Comparison of ENCODE assay signal across 8 cellular contexts in genomic region chr19:28633223-28634030, GRCh38.
DNase-seq lines count a peak whose midpoint lies in the region; ATAC-seq and TF ChIP-seq lines count a peak whose summit lies in the region.

No MANE protein-coding gene starts in this region.

- no peak overlapping the region for H3K27ac Mint-ChIP-seq in MCF 10A (ENCODE audit: low read depth, unreplicated experiment)

- TF ChIP-seq CTCF in MCF 10A (IDR thresholded peaks at IDR 0.05; ENCODE audit: unreplicated experiment), result peak; percentile 36
- peak in 1 of 3 donors; percentile 38 for TF ChIP-seq CTCF in breast epithelium (IDR thresholded peaks at IDR 0.05)
- peak; percentile 63 to 80 for TF ChIP-seq CTCF in fibroblast of lung (conservative IDR thresholded peaks at IDR 0.05 in 1 of 2, IDR thresholded peaks at IDR 0.05 in 1 of 2; ENCODE audit: low read depth in 1 of 2, low read length in 2 of 2)
- peak; percentile 53 for TF ChIP-seq CTCF in osteoblast (IDR thresholded peaks at IDR 0.05; ENCODE audit: extremely low read depth, low read depth, low read length)

- no peaks in the 10 kb centered on the region for H3K4me1 Mint-ChIP-seq in MCF 10A (ENCODE audit: insufficient read depth, unreplicated experiment)

- no peaks in the 10 kb centered on the region for H3K27me3 Mint-ChIP-seq in MCF 10A (ENCODE audit: insufficient read depth, unreplicated experiment)

- H3K4me2 ChIP-seq in fibroblast of lung (ENCODE audit: extremely low read depth, insufficient read depth, low read length) (no peak overlapping the region), osteoblast (ENCODE audit: insufficient read depth, low read length) (no peak overlapping the region)

- H2AFZ ChIP-seq in fibroblast of lung (ENCODE audit: low read length) (no peak overlapping the region), osteoblast (ENCODE audit: low read length) (no peak overlapping the region)

- H4K20me1 ChIP-seq in fibroblast of lung (ENCODE audit: control insufficient read depth, extremely low read depth, insufficient read depth, low read length) (no peaks in the 10 kb centered on the region), osteoblast (ENCODE audit: insufficient read depth, low read length) (no peaks in the 10 kb centered on the region)

- H3K4me3 ChIP-seq in breast epithelium (no peak overlapping the region), fibroblast of lung (replicated peaks in 1 of 4; ENCODE audit: control extremely low read depth in 1 of 4, insufficient read depth in 1 of 4, low read depth in 3 of 4, low read length in 4 of 4) (no peak overlapping the region), osteoblast (ENCODE audit: insufficient read depth, low read length) (no peak overlapping the region)

- no peak for TF ChIP-seq POLR2A in breast epithelium (IDR thresholded peaks at IDR 0.05)

- H3K79me2 ChIP-seq in fibroblast of lung (ENCODE audit: control insufficient read depth, insufficient read depth, low read length) (no peaks in the 10 kb centered on the region), osteoblast (ENCODE audit: insufficient read depth, low read length) (no peaks in the 10 kb centered on the region)

- H3K9ac ChIP-seq in fibroblast of lung (ENCODE audit: insufficient read depth, low read length), result no peak overlapping the region

- H3K9me3 ChIP-seq in breast epithelium (peaks cover 11 to 34% of the 10 kb centered on the region in 2 donors), fibroblast of lung (ENCODE audit: control insufficient read depth, insufficient read depth, low read depth, low read length) (no peaks in the 10 kb centered on the region), osteoblast (ENCODE audit: low read depth, low read length) (peaks cover 3% of the 10 kb centered on the region)

- BruUV-seq in MCF 10A (replicated peaks; lab: Mats Ljungman, UMichigan), result no TSS peak

- intact Hi-C loops in MCF 10A (cut with micrococcal nuclease) (loop anchor here (5.0 kb wide), 1 partner anchor 166 kb away; no protein-coding TSS in a partner anchor), breast epithelium (cut with DNase I; ENCODE audit: low total_unique reads) (no loop called here)

- no peaks in the 10 kb centered on the region for H3K4me1 ChIP-seq in breast epithelium
- H3K4me1 ChIP-seq in fibroblast of lung (ENCODE audit: control insufficient read depth, extremely low read depth, insufficient read depth, low read length), result no peaks in the 10 kb centered on the region
- H3K4me1 ChIP-seq in osteoblast (ENCODE audit: insufficient read depth, low read length), result no peaks in the 10 kb centered on the region

- H3K9me3 Mint-ChIP-seq in MCF 10A (ENCODE audit: unreplicated experiment), result peaks cover 49% of the 10 kb centered on the region

- CTCF ChIA-PET in MCF 10A (lab: Yijun Ruan, JAX), result interaction anchor here (0.6 to 1.2 kb wide), 4 partner anchors 8 to 32 kb away, joined by 3 to 9 read pairs (median 4); no protein-coding TSS in a partner anchor

- no peaks in the 10 kb centered on the region for H3K27me3 ChIP-seq in breast epithelium
- no peaks in the 10 kb centered on the region for H3K27me3 ChIP-seq in fibroblast of lung (ENCODE audit: control insufficient read depth, insufficient read depth, low read length)
- no peaks in the 10 kb centered on the region for H3K27me3 ChIP-seq in osteoblast (ENCODE audit: insufficient read depth, low read length)

- DNase-seq in MCF 10A (ENCODE audit: unreplicated experiment) (no peak), breast epithelium (ENCODE audit: low spot score in 2 of 2) (no peak), NCI-H2171 treated with DMSO at 0.1 percent for 48 hours (lab: John Stamatoyannopoulos, UW) (peak; percentile 68), fibroblast of lung (ENCODE audit: low read depth in 2 of 2) (peak; percentile 38 to 49), osteoblast (ENCODE audit: insufficient read length, low spot score, missing footprints) (peak; percentile 41), cortex of kidney (lab: John Stamatoyannopoulos, UW) (no peak)
- peak; percentile 24 for DNase-seq in activated CD4-positive, alpha-beta T cell treated with anti-CD3 and anti-CD28 coated beads, Interleukin-2, amount 50 U/mL, for 1 hour

- no peak overlapping the region for H3K27ac ChIP-seq in breast epithelium
- no peak overlapping the region for H3K27ac ChIP-seq in fibroblast of lung (ENCODE audit: insufficient read depth, low read length)
- H3K27ac ChIP-seq in osteoblast (ENCODE audit: low read depth, low read length), result no peak overlapping the region

- no peak overlapping the region for H3K4me3 Mint-ChIP-seq in MCF 10A (ENCODE audit: unreplicated experiment)

- no peaks in the 10 kb centered on the region for H3K36me3 ChIP-seq in breast epithelium
- no peaks in the 10 kb centered on the region for H3K36me3 ChIP-seq in fibroblast of lung (ENCODE audit: control insufficient read depth, insufficient read depth, low read length)
- H3K36me3 ChIP-seq in osteoblast (ENCODE audit: insufficient read depth, low read length), result no peaks in the 10 kb centered on the region

- POLR2A ChIA-PET in MCF 10A (lab: Yijun Ruan, JAX), result no interaction called here

- H3K36me3 Mint-ChIP-seq in MCF 10A (ENCODE audit: insufficient read depth, unreplicated experiment), result no peaks in the 10 kb centered on the region

- ATAC-seq in HG03469 (IDR thresholded peaks at IDR 0.05; ENCODE audit: unreplicated experiment), result no peak

Comparison
In these comparisons a context has a peak if more than half of its experiments do, and no peak if none do; other contexts are left out.
1. DNase-seq: peak in NCI-H2171 treated with DMSO at 0.1 percent for 48 hours (single experiment), activated CD4-positive, alpha-beta T cell treated with anti-CD3 and anti-CD28 coated beads, Interleukin-2, amount 50 U/mL, for 1 hour (single experiment), fibroblast of lung (2 of 2) and osteoblast (single experiment); none in MCF 10A (single experiment), breast epithelium (0 of 2) and cortex of kidney (single experiment).